Comparison of ENCODE assay signal across 1 cellular context in genomic region chr18:4453712-4454547, GRCh38.
TF ChIP-seq lines count a peak whose summit lies in the region.

No MANE protein-coding gene starts in this region.

TF ChIP-seq in GM12878, 131 proteins besides CTCF, POLR2A, EP300 and RAD21 (continued from another document):
- TF ChIP-seq ZNF687 (IDR thresholded peaks at IDR 0.05) (no peak), MTA3 (IDR thresholded peaks at IDR 0.05; ENCODE audit: borderline replicate concordance, low read length) (no peak), TCF3 (IDR thresholded peaks at IDR 0.05; ENCODE audit: borderline replicate concordance, insufficient read depth, low read depth, low read length) (no peak), SMAD5 (IDR thresholded peaks at IDR 0.05; ENCODE audit: low read depth) (no peak), CREB1 (IDR thresholded peaks at IDR 0.05; ENCODE audit: low read depth) (no peak), ZZZ3 (IDR thresholded peaks at IDR 0.05; ENCODE audit: control insufficient read depth, insufficient read length, low read depth) (no peak), ZNF24 (IDR thresholded peaks at IDR 0.05) (no peak), NR2F1 (conservative IDR thresholded peaks at IDR 0.05) (peak; percentile 37; the same call in 1 of the 2 replicates), TARDBP (IDR thresholded peaks at IDR 0.05; ENCODE audit: borderline replicate concordance) (no peak), POLR2AphosphoS5 (IDR thresholded peaks at IDR 0.05; ENCODE audit: low read length) (no peak), CEBPZ (IDR thresholded peaks at IDR 0.05; ENCODE audit: low read depth, low read length) (no peak), STAT3 (IDR thresholded peaks at IDR 0.05; ENCODE audit: low read depth, low read length) (no peak), WRNIP1 (IDR thresholded peaks at IDR 0.05; ENCODE audit: borderline replicate concordance, low read depth, low read length) (no peak), NBN (IDR thresholded peaks at IDR 0.05) (no peak), TCF7 (IDR thresholded peaks at IDR 0.05; ENCODE audit: borderline replicate concordance) (no peak), LARP7 (IDR thresholded peaks at IDR 0.05) (no peak), RELA (IDR thresholded peaks at IDR 0.05; ENCODE audit: borderline replicate concordance, partially characterized antibody) (no peak), ZNF274 (IDR thresholded peaks at IDR 0.05; ENCODE audit: insufficient read depth, insufficient read length) (no peak), SIX5 (IDR thresholded peaks at IDR 0.05; ENCODE audit: low read depth, low read length, severe bottlenecking) (no peak), CHD2 (IDR thresholded peaks at IDR 0.05; ENCODE audit: borderline replicate concordance, low read depth, low read length) (no peak), EED (IDR thresholded peaks at IDR 0.05; ENCODE audit: low read depth) (no peak), BCL3 (IDR thresholded peaks at IDR 0.05; ENCODE audit: borderline replicate concordance, insufficient read depth, low read depth, low read length, poor library complexity, severe bottlenecking) (no peak), PML (IDR thresholded peaks at IDR 0.05; ENCODE audit: low read length) (no peak), ZBTB40 (IDR thresholded peaks at IDR 0.05; ENCODE audit: borderline replicate concordance) (no peak), SMARCA5 (IDR thresholded peaks at IDR 0.05) (no peak), TCF12 (IDR thresholded peaks at IDR 0.05; ENCODE audit: low read depth, low read length) (no peak), ESRRA (IDR thresholded peaks at IDR 0.05; ENCODE audit: low read length) (no peak), SREBF2 (IDR thresholded peaks at IDR 0.05; ENCODE audit: low read length) (no peak), SPI1 (IDR thresholded peaks at IDR 0.05; ENCODE audit: borderline replicate concordance, insufficient read depth, low read depth, low read length) (no peak), USF2 (IDR thresholded peaks at IDR 0.05; ENCODE audit: borderline replicate concordance, low read depth, low read length) (no peak)
